1 cellular context compared by ENCODE assay signal in genomic region chr19:53540091-53540490, GRCh38.
TF ChIP-seq lines count a peak whose summit lies in the region.

No MANE protein-coding gene starts in this region.

TF ChIP-seq in IMR-90, 13 proteins besides CTCF, POLR2A, EP300 and RAD21 (continued from another document):
- TF ChIP-seq MAFK (IDR thresholded peaks at IDR 0.05; ENCODE audit: low read depth, low read length): no peak
- no peak for TF ChIP-seq SMC3 (IDR thresholded peaks at IDR 0.05; ENCODE audit: low read depth, low read length)
- TF ChIP-seq ELK1 (IDR thresholded peaks at IDR 0.05; ENCODE audit: borderline replicate concordance, low read depth, low read length): no peak
- no peak for TF ChIP-seq CEBPB (IDR thresholded peaks at IDR 0.05; ENCODE audit: low read depth, low read length)
- no peak for TF ChIP-seq BHLHE40 (IDR thresholded peaks at IDR 0.05; ENCODE audit: low read depth, low read length)
- TF ChIP-seq FOS (IDR thresholded peaks at IDR 0.05; ENCODE audit: low read depth, low read length): no peak
- no peak for TF ChIP-seq MXI1 (IDR thresholded peaks at IDR 0.05; ENCODE audit: borderline replicate concordance, low read depth, low read length)
